In genomic region chr11:3866836-3867208, GRCh38 we compare ENCODE assay signal across 1 cellular context.
TF ChIP-seq lines count a peak whose summit lies in the region.

No MANE protein-coding gene starts in this region.

TF ChIP-seq in GM23338, 12 proteins besides CTCF, POLR2A, EP300 and RAD21 (continued from another document):
- TF ChIP-seq ZNF114 (CRISPR knock-in tag; IDR thresholded peaks at IDR 0.05) (no peak), ZNF331 (CRISPR knock-in tag; IDR thresholded peaks at IDR 0.05; ENCODE audit: low read depth) (no peak), POLR2AphosphoS5 (IDR thresholded peaks at IDR 0.05; ENCODE audit: low read depth) (no peak), EZH2 (IDR thresholded peaks at IDR 0.05; ENCODE audit: low read depth, unreplicated experiment) (no peak)
